Comparison of ENCODE assay signal across 16 cellular contexts in the genomic region with DNA sequence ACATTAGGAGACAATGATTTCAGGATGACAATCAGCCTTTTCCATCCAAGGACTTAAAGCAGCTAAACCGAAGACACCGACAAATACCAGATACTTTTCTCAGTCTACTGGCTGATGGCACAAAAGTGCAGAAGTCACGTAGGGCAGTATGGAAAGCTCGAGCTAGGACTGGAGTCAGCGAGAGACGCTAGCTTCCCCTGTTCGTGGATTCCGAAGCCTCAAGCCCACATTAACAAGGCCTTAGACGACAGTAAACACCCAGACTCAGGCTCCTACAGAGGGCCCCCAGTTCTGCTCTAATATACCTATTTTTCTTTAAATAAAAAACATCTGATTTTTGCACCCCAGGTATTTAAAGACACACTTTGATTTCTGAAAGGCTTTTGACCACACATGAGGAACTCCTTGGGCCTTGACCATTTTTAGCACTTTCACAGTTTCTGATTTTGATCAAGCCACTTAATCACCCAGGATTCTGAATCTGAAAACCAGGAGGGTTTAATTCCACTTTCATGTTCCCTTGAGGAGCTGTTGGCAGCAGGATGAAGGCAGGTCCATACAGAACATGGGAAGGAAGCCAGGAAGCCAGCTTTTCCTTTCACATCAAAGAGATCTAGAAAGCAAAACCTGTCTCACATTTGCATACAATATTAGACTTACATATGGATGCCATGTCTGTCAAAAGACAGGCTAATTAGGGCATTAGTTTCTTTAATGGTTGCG.
DNase-seq lines count a peak whose midpoint lies in the region; TF ChIP-seq lines count a peak whose summit lies in the region.
"Had no signal": no experiment of that assay in that cellular context is flagged by ENCODE, and none has a peak within 500 bp of the region (broad histone marks: within the 10 kb centered on the region; RNA-seq: fewer than 3 reads in every experiment).

No MANE protein-coding gene starts in this region.

- TF ChIP-seq POLR2A in vagina (IDR thresholded peaks at IDR 0.05): no peak

- 76% methylated on average over 10 of the region's 10 CpGs for WGBS in mammary epithelial cell (ENCODE audit: low coverage, missing lambda C conversion rate)

- in situ Hi-C loops in mammary epithelial cell (cut with MboI; ENCODE audit: low sequenced_read_pairs in 2 of 2): no loop called here

- H3K4me2 ChIP-seq in mammary epithelial cell (ENCODE audit: insufficient read depth, low read depth, low read length): peak overlapping the region; percentile 19

- H3K9me3 Mint-ChIP-seq in activated CD4-positive, alpha-beta T cell treated with anti-CD3 and anti-CD28 coated beads, Interleukin-2, amount 10 ng/mL, durations not matched to agents 24 days and 14 days: no peaks in the 10 kb centered on the region
- H3K9me3 Mint-ChIP-seq: stimulated activated naive CD8-positive, alpha-beta T cell treated with anti-CD3 and anti-CD28 coated beads, Interleukin-15, Interleukin-2, amounts not matched to agents 100 ng/mL and 50 ng/mL, for 24 hours had no signal

- TF ChIP-seq CTCF in mammary epithelial cell (conservative IDR thresholded peaks at IDR 0.05 in 1 of 2, IDR thresholded peaks at IDR 0.05 in 1 of 2; ENCODE audit: extremely low read depth in 1 of 2, insufficient read depth in 1 of 2, low read depth in 1 of 2, low read length in 2 of 2) (no peak), vagina (IDR thresholded peaks at IDR 0.05) (no peak)

- intact Hi-C loops in activated CD4-positive, alpha-beta T cell treated with anti-CD3 and anti-CD28 coated beads, Interleukin-2, amount 10 ng/mL, durations not matched to agents 24 days and 14 days (cut with micrococcal nuclease): no loop called here
- intact Hi-C loops in mammary epithelial cell (cut with micrococcal nuclease) (no loop called here), vagina (cut with DNase I) (no loop called here)

- peaks cover 44% of the 10 kb centered on the region for H3K79me2 ChIP-seq in mammary epithelial cell (ENCODE audit: insufficient read depth, low read length)

- H3K4me3 Mint-ChIP-seq in activated CD4-positive, alpha-beta T cell treated with anti-CD3 and anti-CD28 coated beads, Interleukin-2, amount 10 ng/mL, durations not matched to agents 24 days and 14 days: no peak overlapping the region
- H3K4me3 Mint-ChIP-seq: effector memory CD8-positive, alpha-beta T cell; stimulated activated naive CD8-positive, alpha-beta T cell treated with anti-CD3 and anti-CD28 coated beads, Interleukin-15, Interleukin-2, amounts not matched to agents 100 ng/mL and 50 ng/mL, for 24 hours had no signal

- H3K4me3 ChIP-seq in mammary epithelial cell (replicated peaks in 1 of 3; ENCODE audit: insufficient read depth in 1 of 3, low read depth in 2 of 3, low read length in 3 of 3) (no peak overlapping the region), vagina (no peak overlapping the region)
- H3K4me3 ChIP-seq: SJCRH30 had no signal

- peaks cover 7% of the 10 kb centered on the region for H3K4me1 Mint-ChIP-seq in activated CD4-positive, alpha-beta T cell treated with anti-CD3 and anti-CD28 coated beads, Interleukin-2, amount 10 ng/mL, durations not matched to agents 24 days and 14 days

- H3K27ac ChIP-seq in mammary epithelial cell (ENCODE audit: insufficient read depth, low read depth, low read length) (no peak overlapping the region), layer of hippocampus (ENCODE audit: low read depth, low read length) (peak overlapping the region; percentile 33), vagina (peak overlapping the region; percentile 2)
- H3K27ac ChIP-seq: neutrophil, SJCRH30 had no signal

- H4K20me1 ChIP-seq in mammary epithelial cell (ENCODE audit: insufficient read depth, low read length): no peaks in the 10 kb centered on the region

- no TSS peak for BruUV-seq in mammary epithelial cell (replicated peaks; lab: Mats Ljungman, UMichigan)

- no peaks in the 10 kb centered on the region for H3K27me3 Mint-ChIP-seq in activated CD4-positive, alpha-beta T cell treated with anti-CD3 and anti-CD28 coated beads, Interleukin-2, amount 10 ng/mL, durations not matched to agents 24 days and 14 days
- H3K27me3 Mint-ChIP-seq: effector memory CD8-positive, alpha-beta T cell; stimulated activated naive CD8-positive, alpha-beta T cell treated with anti-CD3 and anti-CD28 coated beads, Interleukin-15, Interleukin-2, amounts not matched to agents 100 ng/mL and 50 ng/mL, for 24 hours had no signal

- peaks cover 2% of the 10 kb centered on the region for H3K36me3 Mint-ChIP-seq in activated CD4-positive, alpha-beta T cell treated with anti-CD3 and anti-CD28 coated beads, Interleukin-2, amount 10 ng/mL, durations not matched to agents 24 days and 14 days (ENCODE audit: low read depth)

- no peaks in the 10 kb centered on the region for H3K9me3 ChIP-seq in mammary epithelial cell (replicated peaks; ENCODE audit: insufficient read depth, low read length)
- H3K9me3 ChIP-seq in vagina: no peaks in the 10 kb centered on the region
- H3K9me3 ChIP-seq: neutrophil, SJCRH30 had no signal

- DNase-seq in activated CD4-positive, alpha-beta T cell treated with anti-CD3 and anti-CD28 coated beads, Interleukin-2, amount 10 ng/mL, durations not matched to agents 24 days and 14 days: peak; percentile 36
- DNase-seq in activated CD4-positive, alpha-beta T cell treated with anti-CD3 and anti-CD28 coated beads for 4 hours: no peak
- DNase-seq in mammary epithelial cell: no peak
- peak in 1 of 2 donors; percentile 81 for DNase-seq in vagina (ENCODE audit: extremely low spot score in 2 of 2)
- no peak for DNase-seq in NCI-H1417 treated with DMSO at 0.1 percent for 48 hours (lab: John Stamatoyannopoulos, UW)
- DNase-seq in NOMO-1 treated with dmso at 0.1 percent for 144 hours (lab: John Stamatoyannopoulos, UW; ENCODE audit: unreplicated experiment): no peak
- DNase-seq in superior temporal gyrus (ENCODE audit: extremely low spot score): no peak
- DNase-seq: aorta; effector memory CD8-positive, alpha-beta T cell; H7; Kasumi-1; left colon; SJCRH30 had no signal

- dilution Hi-C loops in mammary epithelial cell (cut with HindIII; ENCODE audit: low sequenced_read_pairs): no loop called here

- CTCF ChIA-PET in mammary epithelial cell (lab: Charles Lee; ENCODE audit: low non-redundant PET): no interaction called here

- H3K4me1 ChIP-seq in mammary epithelial cell (ENCODE audit: insufficient read depth, low read length) (peaks cover 11% of the 10 kb centered on the region), vagina (peaks cover 25% of the 10 kb centered on the region)

- no peak overlapping the region for H2AFZ ChIP-seq in mammary epithelial cell (ENCODE audit: low read depth, low read length)

- H3K27me3 ChIP-seq in mammary epithelial cell (ENCODE audit: insufficient read depth, low read length) (no peaks in the 10 kb centered on the region), layer of hippocampus (ENCODE audit: control insufficient read depth, insufficient read depth, low read length) (no peaks in the 10 kb centered on the region), vagina (no peaks in the 10 kb centered on the region)
- H3K27me3 ChIP-seq: neutrophil, SJCRH30 had no signal

- H3K36me3 ChIP-seq in mammary epithelial cell (ENCODE audit: insufficient read depth, low read length) (peaks cover 4% of the 10 kb centered on the region), vagina (no peaks in the 10 kb centered on the region)
- H3K36me3 ChIP-seq: neutrophil had no signal

- no peak overlapping the region for H3K9ac ChIP-seq in mammary epithelial cell (ENCODE audit: insufficient read depth, low read length)

- no peak overlapping the region for H3K27ac Mint-ChIP-seq in activated CD4-positive, alpha-beta T cell treated with anti-CD3 and anti-CD28 coated beads, Interleukin-2, amount 10 ng/mL, durations not matched to agents 24 days and 14 days
- H3K27ac Mint-ChIP-seq: effector memory CD8-positive, alpha-beta T cell; stimulated activated naive CD8-positive, alpha-beta T cell treated with anti-CD3 and anti-CD28 coated beads, Interleukin-15, Interleukin-2, amounts not matched to agents 100 ng/mL and 50 ng/mL, for 24 hours had no signal
